In genomic region chr6:141077355-141078333, GRCh38 we compare ENCODE assay signal across 8 cellular contexts.
DNase-seq lines count a peak whose midpoint lies in the region; ATAC-seq and TF ChIP-seq lines count a peak whose summit lies in the region.

No MANE protein-coding gene starts in this region.

- peaks cover 0 to 6% of the 10 kb centered on the region in 2 donors for H3K9me3 ChIP-seq in left lung

- no peaks in the 10 kb centered on the region for H3K4me1 Mint-ChIP-seq in mesothelial cell of epicardium
- no peaks in the 10 kb centered on the region for H3K4me1 Mint-ChIP-seq in CD14-positive monocyte

- H3K36me3 Mint-ChIP-seq in mesothelial cell of epicardium (no peaks in the 10 kb centered on the region), CD14-positive monocyte (no peaks in the 10 kb centered on the region)

- intact Hi-C loops in left lung (cut with DNase I), result no loop called here
- intact Hi-C loops in CD14-positive monocyte (cut with micrococcal nuclease), result no loop called here

- H3K36me3 ChIP-seq in left lung, result no peaks in the 10 kb centered on the region

- H3K4me3 Mint-ChIP-seq in mesothelial cell of epicardium, result no peak overlapping the region
- H3K4me3 Mint-ChIP-seq in CD14-positive monocyte, result no peak overlapping the region

- H3K9me3 Mint-ChIP-seq in mesothelial cell of epicardium (peaks cover 25% of the 10 kb centered on the region), CD14-positive monocyte (peaks cover 5 to 33% (median 17%) of the 10 kb centered on the region in 7 donors)

- ATAC-seq in GM18867 (IDR thresholded peaks at IDR 0.05; ENCODE audit: unreplicated experiment), result peak; percentile 90
- ATAC-seq in HG02981 (IDR thresholded peaks at IDR 0.05; ENCODE audit: unreplicated experiment), result peak; percentile 95
- no peak for ATAC-seq in left lung

- TF ChIP-seq CTCF in fibroblast of mammary gland (conservative IDR thresholded peaks at IDR 0.05; ENCODE audit: control insufficient read depth, insufficient read depth, low read depth, low read length) (peak; percentile 26), left lung (IDR thresholded peaks at IDR 0.05) (no peak), mesothelial cell of epicardium (IDR thresholded peaks at IDR 0.05; ENCODE audit: unreplicated experiment) (no peak), CD14-positive monocyte (IDR thresholded peaks at IDR 0.05) (no peak)

- H3K27me3 Mint-ChIP-seq in mesothelial cell of epicardium (ENCODE audit: low read depth), result no peaks in the 10 kb centered on the region
- no peaks in the 10 kb centered on the region for H3K27me3 Mint-ChIP-seq in CD14-positive monocyte (ENCODE audit: low read depth in 3 of 3)

- no peaks in the 10 kb centered on the region for H3K27me3 ChIP-seq in left lung

- H3K4me3 ChIP-seq in fibroblast of mammary gland (ENCODE audit: control insufficient read depth, low read depth, low read length), result no peak overlapping the region
- no peak overlapping the region for H3K4me3 ChIP-seq in left lung

- DNase-seq in A172 (ENCODE audit: low spot score) (peak; percentile 59), NCI-H82 (lab: John Stamatoyannopoulos, UW) (peak; percentile 73), fibroblast of mammary gland (ENCODE audit: low read depth) (peak; percentile 26), left lung (no peak), mesothelial cell of epicardium (ENCODE audit: low spot score in 2 of 2, unreplicated experiment in 2 of 2) (no peak), CD14-positive monocyte (ENCODE audit: low spot score) (no peak)

- no peak overlapping the region for H3K27ac ChIP-seq in left lung

- H3K27ac Mint-ChIP-seq in mesothelial cell of epicardium (no peak overlapping the region), CD14-positive monocyte (no peak overlapping the region)

- H3K4me1 ChIP-seq in left lung, result no peaks in the 10 kb centered on the region

Comparison
In these comparisons a context has a peak if more than half of its experiments do, and no peak if none do; other contexts are left out.
1. DNase-seq: peak in A172 (single experiment), NCI-H82 (single experiment) and fibroblast of mammary gland (single experiment); none in left lung (0 of 2), mesothelial cell of epicardium (0 of 2) and CD14-positive monocyte (single experiment).